ENCODE assay signal across 20 cellular contexts in genomic region chr22:37211075-37211852, GRCh38. TPM values are rescaled to one million over a fixed set of nuclear protein-coding genes. Genes with fewer than 3 reads are reported as not detected.
DNase-seq lines count a peak whose midpoint lies in the region; ATAC-seq and TF ChIP-seq lines count a peak whose summit lies in the region.
"Had no signal": no experiment of that assay in that cellular context is flagged by ENCODE, and none has a peak within 500 bp of the region (broad histone marks: within the 10 kb centered on the region; RNA-seq: fewer than 3 reads in every experiment).

No MANE protein-coding gene starts in this region.

- no peak for DNase-seq in GM23338 (ENCODE audit: low spot score)
- peak in 6 of 10 donors; percentile 43 to 77 (median 62) for DNase-seq in dorsolateral prefrontal cortex
- peak in 3 of 5 donors; percentile 39 to 56 (median 54) for DNase-seq in ovary
- no peak for DNase-seq in SW 1271 (lab: John Stamatoyannopoulos, UW)
- DNase-seq in HCEC 1CT, result no peak
- DNase-seq: activated CD4-positive, alpha-beta T cell treated with anti-CD3 and anti-CD28 coated beads for 4 hours; activated CD8-positive, alpha-beta memory T cell treated with anti-CD3 and anti-CD28 coated beads, Interleukin-2, amount 50 U/mL, for 48 hours; activated gamma-delta T cell; brain microvascular endothelial cell; Karpas-422; mesendoderm; NCI-H2029 had no signal

- H3K9me2 ChIP-seq in GM23338 (ENCODE audit: insufficient read depth), result no peaks in the 10 kb centered on the region

- H3K9me3 Mint-ChIP-seq in GM23338, result no peaks in the 10 kb centered on the region
- H3K9me3 Mint-ChIP-seq: dendritic cell treated with granulocyte-macrophage colony-stimulating factor and Interleukin-4, amounts not matched to agents 40 ng/mL and 50 ng/mL, for 4 days; natural killer cell treated with Interleukin-12 subunit alpha and Interleukin-12 subunit beta and Interleukin-15 and Interleukin-18, amount 100 ng/mL, for 72 hours had no signal

- no peak overlapping the region for H3K27ac ChIP-seq in BLaER1 treated with 17β-estradiol and CSF1 and Interleukin-3, amounts not matched to agents 10 nM and 100 nM
- H3K27ac ChIP-seq in GM23338 (ENCODE audit: low read depth) (no peak overlapping the region), dorsolateral prefrontal cortex (peak overlapping the region in 55 of 59 donors; percentile 32 to 90 (median 74)), ovary (peak overlapping the region; percentile 64 to 68)
- H3K27ac ChIP-seq: brain microvascular endothelial cell, tibial artery had no signal

- ATAC-seq in GM23338 (no peak), GM18858 (IDR thresholded peaks at IDR 0.05; ENCODE audit: unreplicated experiment) (no peak)
- ATAC-seq: natural killer cell treated with Interleukin-12 subunit alpha and Interleukin-12 subunit beta and Interleukin-15 and Interleukin-18, amount 100 ng/mL, for 72 hours had no signal

- peak overlapping the region in 7 of 11 experiments; percentile 6 to 63 (median 41); a peak in 6 of 22 replicates for H3K4me2 ChIP-seq in BLaER1 treated with 17β-estradiol and CSF1 and Interleukin-3, amounts not matched to agents 10 nM and 100 nM
- no peak overlapping the region for H3K4me2 ChIP-seq in GM23338

- peak overlapping the region; percentile 94 for H2AFZ ChIP-seq in GM23338

- WGBS in ovary, 3 donors, result 28 to 41% (median 33%) methylated on average over 23 of the region's 23 CpGs

- H3K4me1 Mint-ChIP-seq in GM23338, result peaks cover 15% of the 10 kb centered on the region

- intact Hi-C loops in dorsolateral prefrontal cortex (cut with DNase I), result no loop called here
- intact Hi-C loops in ovary (cut with DNase I), result no loop called here

- no peak for TF ChIP-seq POLR2A in ovary (IDR thresholded peaks at IDR 0.05)

- H4K20me1 ChIP-seq in BLaER1 treated with 17β-estradiol and CSF1 and Interleukin-3, amounts not matched to agents 10 nM and 100 nM, result no peaks in the 10 kb centered on the region
- H4K20me1 ChIP-seq in GM23338 (replicated peaks; ENCODE audit: insufficient read depth), result no peaks in the 10 kb centered on the region

- no peak for TF ChIP-seq EP300 in ovary (IDR thresholded peaks at IDR 0.05)

- H3K36me3 ChIP-seq in BLaER1 treated with 17β-estradiol and CSF1 and Interleukin-3, amounts not matched to agents 10 nM and 100 nM, result no peaks in the 10 kb centered on the region
- H3K36me3 ChIP-seq in GM23338 (ENCODE audit: insufficient read depth) (no peaks in the 10 kb centered on the region), ovary (no peaks in the 10 kb centered on the region)
- H3K36me3 ChIP-seq: brain microvascular endothelial cell, tibial artery had no signal

- TF ChIP-seq CTCF in GM23338 (conservative IDR thresholded peaks at IDR 0.05; ENCODE audit: low read depth in 2 of 2) (no peak), dorsolateral prefrontal cortex (IDR thresholded peaks at IDR 0.05 in 54 of 56, conservative IDR thresholded peaks at IDR 0.05 in 2 of 56; ENCODE audit: low read depth in 1 of 56, partially characterized antibody in 56 of 56) (no peak), ovary (IDR thresholded peaks at IDR 0.05) (no peak)

- H3K27me3 Mint-ChIP-seq in GM23338 (ENCODE audit: insufficient read depth, low read depth, poor library complexity), result peaks cover 16% of the 10 kb centered on the region
- H3K27me3 Mint-ChIP-seq: natural killer cell treated with Interleukin-12 subunit alpha and Interleukin-12 subunit beta and Interleukin-15 and Interleukin-18, amount 100 ng/mL, for 72 hours had no signal

- 0 out of 22 replicates have a peak overlapping the region, but pooled peaks of 2 of the 11 experiments have one; percentile 5 to 6 for H3K9ac ChIP-seq in BLaER1 treated with 17β-estradiol and CSF1 and Interleukin-3, amounts not matched to agents 10 nM and 100 nM

- no peaks in the 10 kb centered on the region for H3K36me3 Mint-ChIP-seq in GM23338 (ENCODE audit: low read depth)
- H3K36me3 Mint-ChIP-seq: natural killer cell treated with Interleukin-12 subunit alpha and Interleukin-12 subunit beta and Interleukin-15 and Interleukin-18, amount 100 ng/mL, for 72 hours had no signal

- peaks cover 0 to 37% (median 28%) of the 10 kb centered on the region in 10 experiments; a peak in 15 of 20 replicates for H3K4me1 ChIP-seq in BLaER1 treated with 17β-estradiol and CSF1 and Interleukin-3, amounts not matched to agents 10 nM and 100 nM
- H3K4me1 ChIP-seq in GM23338 (ENCODE audit: insufficient read depth) (peaks cover 11% of the 10 kb centered on the region; the same call in 1 of the 2 replicates), ovary (ENCODE audit: insufficient read depth) (peaks cover 8% of the 10 kb centered on the region)

- no peaks in the 10 kb centered on the region for H3K27me3 ChIP-seq in BLaER1 treated with 17β-estradiol and CSF1 and Interleukin-3, amounts not matched to agents 10 nM and 100 nM
- H3K27me3 ChIP-seq in GM23338 (ENCODE audit: insufficient read depth) (no peaks in the 10 kb centered on the region), dorsolateral prefrontal cortex (peaks cover 0 to 9% (median 0%) of the 10 kb centered on the region in 45 donors), ovary (no peaks in the 10 kb centered on the region)
- H3K27me3 ChIP-seq: brain microvascular endothelial cell had no signal

- no peak overlapping the region for H3K4me3 ChIP-seq in BLaER1 treated with 17β-estradiol and CSF1 and Interleukin-3, amounts not matched to agents 10 nM and 100 nM
- H3K4me3 ChIP-seq in GM23338 (peak overlapping the region; percentile 41; the same call in 1 of the 2 replicates), dorsolateral prefrontal cortex (peak overlapping the region in 47 of 59 donors; percentile 5 to 54 (median 33)), ovary (no peak overlapping the region)
- H3K4me3 ChIP-seq: tibial artery had no signal

- H3K27ac Mint-ChIP-seq in GM23338, result no peak overlapping the region
- H3K27ac Mint-ChIP-seq: dendritic cell treated with granulocyte-macrophage colony-stimulating factor and Interleukin-4, amounts not matched to agents 40 ng/mL and 50 ng/mL, for 4 days had no signal

- no peaks in the 10 kb centered on the region for H3K79me2 ChIP-seq in GM23338 (replicated peaks; ENCODE audit: insufficient read depth)

- H3F3A ChIP-seq in GM23338 (replicated peaks; ENCODE audit: low read depth), result no peaks in the 10 kb centered on the region

- no peaks in the 10 kb centered on the region for H3K9me3 ChIP-seq in BLaER1 treated with 17β-estradiol and CSF1 and Interleukin-3, amounts not matched to agents 10 nM and 100 nM (replicated peaks in 1 of 11)
- H3K9me3 ChIP-seq in ovary, result no peaks in the 10 kb centered on the region
- H3K9me3 ChIP-seq: tibial artery had no signal

- no peak overlapping the region for H3K4me3 Mint-ChIP-seq in GM23338
- H3K4me3 Mint-ChIP-seq: dendritic cell treated with granulocyte-macrophage colony-stimulating factor and Interleukin-4, amounts not matched to agents 40 ng/mL and 50 ng/mL, for 4 days; natural killer cell treated with Interleukin-12 subunit alpha and Interleukin-12 subunit beta and Interleukin-15 and Interleukin-18, amount 100 ng/mL, for 72 hours had no signal

TF ChIP-seq in GM23338, 12 proteins besides CTCF, POLR2A, EP300 and RAD21 (continues in another document):
- no peak for TF ChIP-seq EZH2 (IDR thresholded peaks at IDR 0.05; ENCODE audit: low read depth, unreplicated experiment)

RNA-seq across cellular contexts. Expression of gene SSTR3, which starts 1.0 kb away (rescaled TPM):
- total RNA-seq in GM23338 (2014; rRNA removed; shearing (Covaris generic)), result 0.04 and 0.66 TPM in 2 replicates
- 0.10 TPM in 1 of 2 replicates, not detected in the other for polyA plus RNA-seq in GM23338 (2016; fragmentation: Nextera tagmentation; extraction: Ambion mirVana)
- 10 to 100 TPM in 104 of 120 experiments, 1 to 10 TPM in 16; 2.8 to 26.3 (median 13.6) TPM for total RNA-seq in dorsolateral prefrontal cortex
- 1 to 10 TPM; 1.7 to 9.2 (median 5.0) TPM for total RNA-seq in ovary
- 1 to 10 TPM; 1.6 to 2.2 TPM for polyA plus RNA-seq in ovary
- total RNA-seq: fibroblast of villous mesenchyme, HT-29, kidney epithelial cell had no signal

RNA-seq across cellular contexts. Expression of gene C1QTNF6, which starts 23.2 kb away (rescaled TPM):
- total RNA-seq in GM23338 (2014; rRNA removed; shearing (Covaris generic)), result 2.3 and 2.6 TPM in 2 replicates
- polyA plus RNA-seq in GM23338 (2016; fragmentation: Nextera tagmentation; extraction: Ambion mirVana) (0.97 and 1.7 TPM in 2 replicates), ovary (1 to 10 TPM; 6.7 to 8.5 TPM)
- total RNA-seq in dorsolateral prefrontal cortex (10 to 100 TPM in 15 of 120 experiments, 1 to 10 TPM in 105; 2.4 to 17.3 (median 5.8) TPM), ovary (1 to 10 TPM; 4.0 to 7.7 (median 4.9) TPM)

RNA-seq across cellular contexts. Expression of gene RAC2, which starts 32.8 kb away (rescaled TPM):
- 2.7 and 3.8 TPM in 2 replicates for total RNA-seq in GM23338 (2014; rRNA removed; shearing (Covaris generic))
- 2.4 and 3.1 TPM in 2 replicates for polyA plus RNA-seq in GM23338 (2016; fragmentation: Nextera tagmentation; extraction: Ambion mirVana)
- total RNA-seq in dorsolateral prefrontal cortex, result 10 to 100 TPM in 7 of 120 experiments, 1 to 10 TPM in 113; 1.2 to 18.5 (median 4.7) TPM
- total RNA-seq in ovary, result 10 to 100 TPM in 2 of 7 donors, 1 to 10 TPM in 5; 2.3 to 18.4 (median 6.0) TPM
- 10 to 100 TPM in 1 of 2 donors, 1 to 10 TPM in 1; 3.9 to 11.0 TPM for polyA plus RNA-seq in ovary

Comparison
In these comparisons a context has a peak if more than half of its experiments do, and no peak if none do; other contexts are left out.
1. H3K27ac ChIP-seq: peak in dorsolateral prefrontal cortex (55 of 59) and ovary (2 of 2); none in BLaER1 treated with 17β-estradiol and CSF1 and Interleukin-3, amounts not matched to agents 10 nM and 100 nM (0 of 11) and GM23338 (single experiment).
2. H3K4me3 ChIP-seq: peak in GM23338 (single experiment) and dorsolateral prefrontal cortex (47 of 59); none in BLaER1 treated with 17β-estradiol and CSF1 and Interleukin-3, amounts not matched to agents 10 nM and 100 nM (0 of 10) and ovary (single experiment).
3. DNase-seq: peak in dorsolateral prefrontal cortex (6 of 10) and ovary (3 of 5); none in GM23338 (single experiment), SW 1271 (0 of 2) and HCEC 1CT (single experiment).